In genomic region chr2:8416172-8416571, GRCh38 we compare ENCODE assay signal across 17 cellular contexts.
"Had no signal": no experiment of that assay in that cellular context is flagged by ENCODE, and none has a peak within 500 bp of the region (broad histone marks: within the 10 kb centered on the region; RNA-seq: fewer than 3 reads in every experiment).

No MANE protein-coding gene starts in this region.

- H3K36me3 ChIP-seq: colonic mucosa, esophagus squamous epithelium, stomach, thoracic aorta, transverse colon had no signal

- ATAC-seq: left colon, sciatic nerve had no signal

- H3K4me3 Mint-ChIP-seq: nephron had no signal

- H3K9me3 Mint-ChIP-seq: nephron had no signal

- H3K4me3 ChIP-seq: colonic mucosa, esophagus squamous epithelium, hepatocyte, skin epidermis, stomach, thoracic aorta, transverse colon had no signal

- H3K4me1 ChIP-seq: colonic mucosa had no signal

- DNase-seq: cerebellar nuclear complex; colonic mucosa; dermis blood vessel endothelial cell; esophagus squamous epithelium; left colon; mammary epithelial cell; stimulated activated CD4-positive, alpha-beta T cell treated with anti-CD3 and anti-CD28 coated beads, Interleukin-2, amount 100 ng/mL, for 24 hours; stimulated activated CD4-positive, alpha-beta T cell treated with anti-CD3 and anti-CD28 coated beads, Interleukin-4, amount 100 ng/mL, for 4 hours; stimulated activated naive CD4-positive, alpha-beta T cell; stomach; substantia nigra; transverse colon had no signal

- H3K27me3 ChIP-seq: colonic mucosa, hepatocyte, stomach, transverse colon had no signal

- H3K9me3 ChIP-seq: colonic mucosa, esophagus squamous epithelium, stomach, thoracic aorta, transverse colon had no signal

- H3K27ac ChIP-seq: colonic mucosa, esophagus squamous epithelium, hepatocyte, stomach, thoracic aorta, transverse colon had no signal
